Comparison of ENCODE assay signal across 1 cellular context in the genomic region with DNA sequence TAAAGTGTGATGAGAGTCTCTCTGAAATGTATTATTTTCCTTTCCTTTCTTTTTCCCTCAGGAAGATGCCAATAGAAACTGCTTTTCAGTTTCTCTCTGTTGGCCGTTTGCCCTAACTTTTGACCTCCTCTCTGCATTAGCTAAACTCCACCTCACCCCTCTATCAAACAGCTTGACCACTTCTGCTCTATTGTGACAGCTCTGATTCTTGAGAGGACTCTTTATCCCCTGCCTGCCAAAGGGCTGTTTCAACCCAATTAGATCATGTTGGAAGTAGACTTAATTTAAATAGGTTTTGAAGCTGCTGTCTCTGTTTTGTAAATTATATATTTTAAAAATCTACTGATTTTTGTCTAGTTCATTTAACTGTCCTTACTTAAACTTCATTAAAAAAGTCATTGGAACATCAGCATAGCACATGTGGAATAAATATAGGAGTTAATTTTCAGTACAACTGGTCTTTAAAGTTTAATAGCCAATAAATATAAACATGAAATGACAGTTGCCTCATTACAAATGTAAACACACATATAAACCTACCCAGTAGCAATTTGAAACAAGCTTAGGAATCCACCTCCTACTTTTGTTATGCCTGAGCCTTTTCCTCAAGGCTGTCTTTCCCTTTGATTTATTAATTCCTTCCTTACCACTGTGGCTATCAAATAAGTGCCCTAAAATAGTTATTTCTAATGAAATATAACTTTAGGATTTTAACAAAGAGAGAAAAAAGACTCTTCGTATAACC.
TF ChIP-seq lines count a peak whose summit lies in the region.

No MANE protein-coding gene starts in this region.

TF ChIP-seq in GM23338, 12 proteins besides CTCF, POLR2A, EP300 and RAD21 (continued from another document):
- TF ChIP-seq, protein P1, sequence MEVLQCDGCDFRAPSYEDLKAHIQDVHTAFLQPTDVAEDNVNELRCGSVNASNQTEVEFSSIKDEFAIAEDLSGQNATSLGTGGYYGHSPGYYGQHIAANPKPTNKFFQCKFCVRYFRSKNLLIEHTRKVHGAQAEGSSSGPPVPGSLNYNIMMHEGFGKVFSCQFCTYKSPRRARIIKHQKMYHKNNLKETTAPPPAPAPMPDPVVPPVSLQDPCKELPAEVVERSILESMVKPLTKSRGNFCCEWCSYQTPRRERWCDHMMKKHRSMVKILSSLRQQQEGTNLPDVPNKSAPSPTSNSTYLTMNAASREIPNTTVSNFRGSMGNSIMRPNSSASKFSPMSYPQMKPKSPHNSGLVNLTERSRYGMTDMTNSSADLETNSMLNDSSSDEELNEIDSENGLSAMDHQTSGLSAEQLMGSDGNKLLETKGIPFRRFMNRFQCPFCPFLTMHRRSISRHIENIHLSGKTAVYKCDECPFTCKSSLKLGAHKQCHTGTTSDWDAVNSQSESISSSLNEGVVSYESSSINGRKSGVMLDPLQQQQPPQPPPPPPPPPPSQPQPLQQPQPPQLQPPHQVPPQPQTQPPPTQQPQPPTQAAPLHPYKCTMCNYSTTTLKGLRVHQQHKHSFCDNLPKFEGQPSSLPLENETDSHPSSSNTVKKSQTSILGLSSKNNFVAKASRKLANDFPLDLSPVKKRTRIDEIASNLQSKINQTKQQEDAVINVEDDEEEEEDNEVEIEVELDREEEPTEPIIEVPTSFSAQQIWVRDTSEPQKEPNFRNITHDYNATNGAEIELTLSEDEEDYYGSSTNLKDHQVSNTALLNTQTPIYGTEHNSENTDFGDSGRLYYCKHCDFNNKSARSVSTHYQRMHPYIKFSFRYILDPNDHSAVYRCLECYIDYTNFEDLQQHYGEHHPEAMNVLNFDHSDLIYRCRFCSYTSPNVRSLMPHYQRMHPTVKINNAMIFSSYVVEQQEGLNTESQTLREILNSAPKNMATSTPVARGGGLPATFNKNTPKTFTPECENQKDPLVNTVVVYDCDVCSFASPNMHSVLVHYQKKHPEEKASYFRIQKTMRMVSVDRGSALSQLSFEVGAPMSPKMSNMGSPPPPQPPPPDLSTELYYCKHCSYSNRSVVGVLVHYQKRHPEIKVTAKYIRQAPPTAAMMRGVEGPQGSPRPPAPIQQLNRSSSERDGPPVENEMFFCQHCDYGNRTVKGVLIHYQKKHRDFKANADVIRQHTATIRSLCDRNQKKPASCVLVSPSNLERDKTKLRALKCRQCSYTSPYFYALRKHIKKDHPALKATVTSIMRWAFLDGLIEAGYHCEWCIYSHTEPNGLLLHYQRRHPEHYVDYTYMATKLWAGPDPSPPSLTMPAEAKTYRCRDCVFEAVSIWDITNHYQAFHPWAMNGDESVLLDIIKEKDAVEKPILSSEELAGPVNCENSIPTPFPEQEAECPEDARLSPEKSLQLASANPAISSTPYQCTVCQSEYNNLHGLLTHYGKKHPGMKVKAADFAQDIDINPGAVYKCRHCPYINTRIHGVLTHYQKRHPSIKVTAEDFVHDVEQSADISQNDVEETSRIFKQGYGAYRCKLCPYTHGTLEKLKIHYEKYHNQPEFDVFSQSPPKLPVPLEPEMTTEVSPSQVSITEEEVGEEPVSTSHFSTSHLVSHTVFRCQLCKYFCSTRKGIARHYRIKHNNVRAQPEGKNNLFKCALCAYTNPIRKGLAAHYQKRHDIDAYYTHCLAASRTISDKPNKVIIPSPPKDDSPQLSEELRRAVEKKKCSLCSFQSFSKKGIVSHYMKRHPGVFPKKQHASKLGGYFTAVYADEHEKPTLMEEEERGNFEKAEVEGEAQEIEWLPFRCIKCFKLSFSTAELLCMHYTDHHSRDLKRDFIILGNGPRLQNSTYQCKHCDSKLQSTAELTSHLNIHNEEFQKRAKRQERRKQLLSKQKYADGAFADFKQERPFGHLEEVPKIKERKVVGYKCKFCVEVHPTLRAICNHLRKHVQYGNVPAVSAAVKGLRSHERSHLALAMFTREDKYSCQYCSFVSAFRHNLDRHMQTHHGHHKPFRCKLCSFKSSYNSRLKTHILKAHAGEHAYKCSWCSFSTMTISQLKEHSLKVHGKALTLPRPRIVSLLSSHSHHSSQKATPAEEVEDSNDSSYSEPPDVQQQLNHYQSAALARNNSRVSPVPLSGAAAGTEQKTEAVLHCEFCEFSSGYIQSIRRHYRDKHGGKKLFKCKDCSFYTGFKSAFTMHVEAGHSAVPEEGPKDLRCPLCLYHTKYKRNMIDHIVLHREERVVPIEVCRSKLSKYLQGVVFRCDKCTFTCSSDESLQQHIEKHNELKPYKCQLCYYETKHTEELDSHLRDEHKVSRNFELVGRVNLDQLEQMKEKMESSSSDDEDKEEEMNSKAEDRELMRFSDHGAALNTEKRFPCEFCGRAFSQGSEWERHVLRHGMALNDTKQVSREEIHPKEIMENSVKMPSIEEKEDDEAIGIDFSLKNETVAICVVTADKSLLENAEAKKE (CRISPR knock-in tag; IDR thresholded peaks at IDR 0.05) = no peak
- TF ChIP-seq REST (IDR thresholded peaks at IDR 0.05; ENCODE audit: unreplicated experiment) (no peak), CREB1 (CRISPR knock-in tag; IDR thresholded peaks at IDR 0.05; ENCODE audit: low read depth) (no peak), STAT1 (IDR thresholded peaks at IDR 0.05; ENCODE audit: unreplicated experiment) (no peak)
